1 cellular context compared by ENCODE assay signal in genomic region chr15:25426896-25427610, GRCh38.
A peak's percentile ranks its signal among the peaks of the same experiment; 100 is the strongest.
TF ChIP-seq lines count a peak whose summit lies in the region.

No MANE protein-coding gene starts in this region.

TF ChIP-seq in HEK293, 187 proteins besides CTCF, POLR2A, EP300 and RAD21 (continued from another document):
- TF ChIP-seq ZSCAN16 (tag by site-specific recombination; IDR thresholded peaks at IDR 0.05) (no peak), ZNF558 (tag by site-specific recombination; IDR thresholded peaks at IDR 0.05) (peak; percentile 17; the same call in 1 of the 2 replicates), ZBTB21 (tag by site-specific recombination; IDR thresholded peaks at IDR 0.05) (no peak), YY2 (tag by site-specific recombination; IDR thresholded peaks at IDR 0.05) (no peak), INSM2 (tag by site-specific recombination; IDR thresholded peaks at IDR 0.05) (0 out of 2 replicates have a peak, but pooled peaks have one; percentile 26), ZBTB1 (tag by site-specific recombination; IDR thresholded peaks at IDR 0.05) (no peak), GLI2 (tag by site-specific recombination; IDR thresholded peaks at IDR 0.05; ENCODE audit: borderline replicate concordance, low read depth) (peak; percentile 68), ZNF140 (tag by site-specific recombination; IDR thresholded peaks at IDR 0.05) (no peak), ZNF335 (tag by site-specific recombination; conservative IDR thresholded peaks at IDR 0.05) (no peak), ELK4 (IDR thresholded peaks at IDR 0.05; ENCODE audit: borderline replicate concordance, low read depth, low read length) (no peak), FEZF1 (tag by site-specific recombination; IDR thresholded peaks at IDR 0.05) (peak; percentile 80), ZNF555 (tag by site-specific recombination; conservative IDR thresholded peaks at IDR 0.05) (no peak), IKZF3 (tag by site-specific recombination; IDR thresholded peaks at IDR 0.05) (peak; percentile 53; the same call in 1 of the 2 replicates), ZNF521 (tag by site-specific recombination; IDR thresholded peaks at IDR 0.05) (no peak), ZBTB17 (tag by site-specific recombination; IDR thresholded peaks at IDR 0.05) (no peak), TCF7L2 (IDR thresholded peaks at IDR 0.05; ENCODE audit: borderline replicate concordance, low read depth, low read length) (peak; percentile 64), ZNF433 (tag by site-specific recombination; IDR thresholded peaks at IDR 0.05; ENCODE audit: low read depth) (no peak), ZNF48 (tag by site-specific recombination; IDR thresholded peaks at IDR 0.05) (no peak), ZNF629 (tag by site-specific recombination; IDR thresholded peaks at IDR 0.05) (peak; percentile 53), ZNF843 (tag by site-specific recombination; IDR thresholded peaks at IDR 0.05) (peak; percentile 93), ZNF596 (tag by site-specific recombination; IDR thresholded peaks at IDR 0.05) (no peak), PRDM10 (tag by site-specific recombination; IDR thresholded peaks at IDR 0.05) (peak; percentile 40; the same call in 1 of the 2 replicates), ZNF138 (tag by site-specific recombination; IDR thresholded peaks at IDR 0.05; ENCODE audit: borderline replicate concordance) (no peak), SP7 (tag by site-specific recombination; IDR thresholded peaks at IDR 0.05) (peak; percentile 23; the same call in 1 of the 2 replicates)
- TF ChIP-seq, protein P1, sequence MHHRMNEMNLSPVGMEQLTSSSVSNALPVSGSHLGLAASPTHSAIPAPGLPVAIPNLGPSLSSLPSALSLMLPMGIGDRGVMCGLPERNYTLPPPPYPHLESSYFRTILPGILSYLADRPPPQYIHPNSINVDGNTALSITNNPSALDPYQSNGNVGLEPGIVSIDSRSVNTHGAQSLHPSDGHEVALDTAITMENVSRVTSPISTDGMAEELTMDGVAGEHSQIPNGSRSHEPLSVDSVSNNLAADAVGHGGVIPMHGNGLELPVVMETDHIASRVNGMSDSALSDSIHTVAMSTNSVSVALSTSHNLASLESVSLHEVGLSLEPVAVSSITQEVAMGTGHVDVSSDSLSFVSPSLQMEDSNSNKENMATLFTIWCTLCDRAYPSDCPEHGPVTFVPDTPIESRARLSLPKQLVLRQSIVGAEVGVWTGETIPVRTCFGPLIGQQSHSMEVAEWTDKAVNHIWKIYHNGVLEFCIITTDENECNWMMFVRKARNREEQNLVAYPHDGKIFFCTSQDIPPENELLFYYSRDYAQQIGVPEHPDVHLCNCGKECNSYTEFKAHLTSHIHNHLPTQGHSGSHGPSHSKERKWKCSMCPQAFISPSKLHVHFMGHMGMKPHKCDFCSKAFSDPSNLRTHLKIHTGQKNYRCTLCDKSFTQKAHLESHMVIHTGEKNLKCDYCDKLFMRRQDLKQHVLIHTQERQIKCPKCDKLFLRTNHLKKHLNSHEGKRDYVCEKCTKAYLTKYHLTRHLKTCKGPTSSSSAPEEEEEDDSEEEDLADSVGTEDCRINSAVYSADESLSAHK (tag by site-specific recombination; IDR thresholded peaks at IDR 0.05), result 0 out of 2 replicates have a peak, but pooled peaks have one; percentile 15
TF ChIP-seq in HEK293: peak in this region for 19.
